ENCODE assay signal across 1 cellular context in the genomic region with DNA sequence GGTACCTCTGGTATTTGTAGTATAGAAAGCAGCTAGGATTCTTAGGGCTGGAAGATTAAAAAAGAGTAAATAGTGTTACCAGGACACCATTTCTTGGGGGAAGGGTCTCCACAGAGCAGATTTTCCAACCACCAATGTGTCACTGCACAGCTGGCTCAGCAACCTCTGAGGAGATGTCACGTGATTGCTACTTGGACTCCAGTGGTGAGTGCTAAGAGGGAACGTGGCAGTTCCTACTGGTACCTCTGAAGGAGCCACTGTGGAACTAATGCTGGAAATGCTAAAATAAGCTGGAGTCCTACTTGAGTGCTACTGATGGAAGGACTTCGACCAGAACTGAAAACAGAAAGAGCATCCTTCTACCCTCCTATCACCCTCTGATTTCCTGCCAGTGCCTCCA.
TF ChIP-seq lines count a peak whose summit lies in the region.

No MANE protein-coding gene starts in this region.

TF ChIP-seq in GM23338, 12 proteins besides CTCF, POLR2A, EP300 and RAD21:
- TF ChIP-seq, protein P1, sequence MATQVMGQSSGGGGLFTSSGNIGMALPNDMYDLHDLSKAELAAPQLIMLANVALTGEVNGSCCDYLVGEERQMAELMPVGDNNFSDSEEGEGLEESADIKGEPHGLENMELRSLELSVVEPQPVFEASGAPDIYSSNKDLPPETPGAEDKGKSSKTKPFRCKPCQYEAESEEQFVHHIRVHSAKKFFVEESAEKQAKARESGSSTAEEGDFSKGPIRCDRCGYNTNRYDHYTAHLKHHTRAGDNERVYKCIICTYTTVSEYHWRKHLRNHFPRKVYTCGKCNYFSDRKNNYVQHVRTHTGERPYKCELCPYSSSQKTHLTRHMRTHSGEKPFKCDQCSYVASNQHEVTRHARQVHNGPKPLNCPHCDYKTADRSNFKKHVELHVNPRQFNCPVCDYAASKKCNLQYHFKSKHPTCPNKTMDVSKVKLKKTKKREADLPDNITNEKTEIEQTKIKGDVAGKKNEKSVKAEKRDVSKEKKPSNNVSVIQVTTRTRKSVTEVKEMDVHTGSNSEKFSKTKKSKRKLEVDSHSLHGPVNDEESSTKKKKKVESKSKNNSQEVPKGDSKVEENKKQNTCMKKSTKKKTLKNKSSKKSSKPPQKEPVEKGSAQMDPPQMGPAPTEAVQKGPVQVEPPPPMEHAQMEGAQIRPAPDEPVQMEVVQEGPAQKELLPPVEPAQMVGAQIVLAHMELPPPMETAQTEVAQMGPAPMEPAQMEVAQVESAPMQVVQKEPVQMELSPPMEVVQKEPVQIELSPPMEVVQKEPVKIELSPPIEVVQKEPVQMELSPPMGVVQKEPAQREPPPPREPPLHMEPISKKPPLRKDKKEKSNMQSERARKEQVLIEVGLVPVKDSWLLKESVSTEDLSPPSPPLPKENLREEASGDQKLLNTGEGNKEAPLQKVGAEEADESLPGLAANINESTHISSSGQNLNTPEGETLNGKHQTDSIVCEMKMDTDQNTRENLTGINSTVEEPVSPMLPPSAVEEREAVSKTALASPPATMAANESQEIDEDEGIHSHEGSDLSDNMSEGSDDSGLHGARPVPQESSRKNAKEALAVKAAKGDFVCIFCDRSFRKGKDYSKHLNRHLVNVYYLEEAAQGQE (IDR thresholded peaks at IDR 0.05; ENCODE audit: unreplicated experiment), result no peak
- TF ChIP-seq ZNF114 (CRISPR knock-in tag; IDR thresholded peaks at IDR 0.05) (no peak), JUNB (IDR thresholded peaks at IDR 0.05; ENCODE audit: unreplicated experiment) (no peak)
- TF ChIP-seq, protein P2, sequence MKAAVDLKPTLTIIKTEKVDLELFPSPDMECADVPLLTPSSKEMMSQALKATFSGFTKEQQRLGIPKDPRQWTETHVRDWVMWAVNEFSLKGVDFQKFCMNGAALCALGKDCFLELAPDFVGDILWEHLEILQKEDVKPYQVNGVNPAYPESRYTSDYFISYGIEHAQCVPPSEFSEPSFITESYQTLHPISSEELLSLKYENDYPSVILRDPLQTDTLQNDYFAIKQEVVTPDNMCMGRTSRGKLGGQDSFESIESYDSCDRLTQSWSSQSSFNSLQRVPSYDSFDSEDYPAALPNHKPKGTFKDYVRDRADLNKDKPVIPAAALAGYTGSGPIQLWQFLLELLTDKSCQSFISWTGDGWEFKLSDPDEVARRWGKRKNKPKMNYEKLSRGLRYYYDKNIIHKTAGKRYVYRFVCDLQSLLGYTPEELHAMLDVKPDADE (IDR thresholded peaks at IDR 0.05), result no peak
- TF ChIP-seq, protein P3, sequence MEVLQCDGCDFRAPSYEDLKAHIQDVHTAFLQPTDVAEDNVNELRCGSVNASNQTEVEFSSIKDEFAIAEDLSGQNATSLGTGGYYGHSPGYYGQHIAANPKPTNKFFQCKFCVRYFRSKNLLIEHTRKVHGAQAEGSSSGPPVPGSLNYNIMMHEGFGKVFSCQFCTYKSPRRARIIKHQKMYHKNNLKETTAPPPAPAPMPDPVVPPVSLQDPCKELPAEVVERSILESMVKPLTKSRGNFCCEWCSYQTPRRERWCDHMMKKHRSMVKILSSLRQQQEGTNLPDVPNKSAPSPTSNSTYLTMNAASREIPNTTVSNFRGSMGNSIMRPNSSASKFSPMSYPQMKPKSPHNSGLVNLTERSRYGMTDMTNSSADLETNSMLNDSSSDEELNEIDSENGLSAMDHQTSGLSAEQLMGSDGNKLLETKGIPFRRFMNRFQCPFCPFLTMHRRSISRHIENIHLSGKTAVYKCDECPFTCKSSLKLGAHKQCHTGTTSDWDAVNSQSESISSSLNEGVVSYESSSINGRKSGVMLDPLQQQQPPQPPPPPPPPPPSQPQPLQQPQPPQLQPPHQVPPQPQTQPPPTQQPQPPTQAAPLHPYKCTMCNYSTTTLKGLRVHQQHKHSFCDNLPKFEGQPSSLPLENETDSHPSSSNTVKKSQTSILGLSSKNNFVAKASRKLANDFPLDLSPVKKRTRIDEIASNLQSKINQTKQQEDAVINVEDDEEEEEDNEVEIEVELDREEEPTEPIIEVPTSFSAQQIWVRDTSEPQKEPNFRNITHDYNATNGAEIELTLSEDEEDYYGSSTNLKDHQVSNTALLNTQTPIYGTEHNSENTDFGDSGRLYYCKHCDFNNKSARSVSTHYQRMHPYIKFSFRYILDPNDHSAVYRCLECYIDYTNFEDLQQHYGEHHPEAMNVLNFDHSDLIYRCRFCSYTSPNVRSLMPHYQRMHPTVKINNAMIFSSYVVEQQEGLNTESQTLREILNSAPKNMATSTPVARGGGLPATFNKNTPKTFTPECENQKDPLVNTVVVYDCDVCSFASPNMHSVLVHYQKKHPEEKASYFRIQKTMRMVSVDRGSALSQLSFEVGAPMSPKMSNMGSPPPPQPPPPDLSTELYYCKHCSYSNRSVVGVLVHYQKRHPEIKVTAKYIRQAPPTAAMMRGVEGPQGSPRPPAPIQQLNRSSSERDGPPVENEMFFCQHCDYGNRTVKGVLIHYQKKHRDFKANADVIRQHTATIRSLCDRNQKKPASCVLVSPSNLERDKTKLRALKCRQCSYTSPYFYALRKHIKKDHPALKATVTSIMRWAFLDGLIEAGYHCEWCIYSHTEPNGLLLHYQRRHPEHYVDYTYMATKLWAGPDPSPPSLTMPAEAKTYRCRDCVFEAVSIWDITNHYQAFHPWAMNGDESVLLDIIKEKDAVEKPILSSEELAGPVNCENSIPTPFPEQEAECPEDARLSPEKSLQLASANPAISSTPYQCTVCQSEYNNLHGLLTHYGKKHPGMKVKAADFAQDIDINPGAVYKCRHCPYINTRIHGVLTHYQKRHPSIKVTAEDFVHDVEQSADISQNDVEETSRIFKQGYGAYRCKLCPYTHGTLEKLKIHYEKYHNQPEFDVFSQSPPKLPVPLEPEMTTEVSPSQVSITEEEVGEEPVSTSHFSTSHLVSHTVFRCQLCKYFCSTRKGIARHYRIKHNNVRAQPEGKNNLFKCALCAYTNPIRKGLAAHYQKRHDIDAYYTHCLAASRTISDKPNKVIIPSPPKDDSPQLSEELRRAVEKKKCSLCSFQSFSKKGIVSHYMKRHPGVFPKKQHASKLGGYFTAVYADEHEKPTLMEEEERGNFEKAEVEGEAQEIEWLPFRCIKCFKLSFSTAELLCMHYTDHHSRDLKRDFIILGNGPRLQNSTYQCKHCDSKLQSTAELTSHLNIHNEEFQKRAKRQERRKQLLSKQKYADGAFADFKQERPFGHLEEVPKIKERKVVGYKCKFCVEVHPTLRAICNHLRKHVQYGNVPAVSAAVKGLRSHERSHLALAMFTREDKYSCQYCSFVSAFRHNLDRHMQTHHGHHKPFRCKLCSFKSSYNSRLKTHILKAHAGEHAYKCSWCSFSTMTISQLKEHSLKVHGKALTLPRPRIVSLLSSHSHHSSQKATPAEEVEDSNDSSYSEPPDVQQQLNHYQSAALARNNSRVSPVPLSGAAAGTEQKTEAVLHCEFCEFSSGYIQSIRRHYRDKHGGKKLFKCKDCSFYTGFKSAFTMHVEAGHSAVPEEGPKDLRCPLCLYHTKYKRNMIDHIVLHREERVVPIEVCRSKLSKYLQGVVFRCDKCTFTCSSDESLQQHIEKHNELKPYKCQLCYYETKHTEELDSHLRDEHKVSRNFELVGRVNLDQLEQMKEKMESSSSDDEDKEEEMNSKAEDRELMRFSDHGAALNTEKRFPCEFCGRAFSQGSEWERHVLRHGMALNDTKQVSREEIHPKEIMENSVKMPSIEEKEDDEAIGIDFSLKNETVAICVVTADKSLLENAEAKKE (CRISPR knock-in tag; IDR thresholded peaks at IDR 0.05), result no peak
